9 cellular contexts compared by ENCODE assay signal in genomic region chr17:40101367-40102210, GRCh38. TPM values are rescaled to one million over a fixed set of nuclear protein-coding genes. Genes with fewer than 3 reads are reported as not detected.
A peak's percentile ranks its signal among the peaks of the same experiment; 100 is the strongest.
DNase-seq lines count a peak whose midpoint lies in the region; ATAC-seq, FAIRE-seq and TF ChIP-seq lines count a peak whose summit lies in the region.
"Had no signal": no experiment of that assay in that cellular context is flagged by ENCODE, and none has a peak within 500 bp of the region (broad histone marks: within the 10 kb centered on the region; RNA-seq: fewer than 3 reads in every experiment).

No MANE protein-coding gene starts in this region.

- CTCF ChIA-PET in activated CD4-positive, alpha-beta T cell treated with anti-CD3 and anti-CD28 coated beads, Interleukin-2, amount 10 ng/mL, durations not matched to agents 7 days and 5 days (lab: Charles Lee): interaction anchor here (0.5 to 8.5 kb wide), 14 partner anchors 11 to 602 kb away, joined by 3 to 97 read pairs (median 4); partner anchors contain the start of genes KRT24 and PSMD3
- CTCF ChIA-PET in HepG2 (lab: Yijun Ruan, JAX; ENCODE audit: low intra/inter-chr PET ratio, low total read pairs): interaction anchor here (1.5 kb wide), 1 partner anchor 10 kb away, joined by 4 read pairs; no protein-coding TSS in a partner anchor

- H3K27me3 ChIP-seq in adipocyte (replicated peaks; ENCODE audit: control insufficient read depth, insufficient read depth, low read length) (no peaks in the 10 kb centered on the region), HepG2 (ENCODE audit: control insufficient read depth in 1 of 2, insufficient read depth in 2 of 2, low read length in 2 of 2) (peaks cover 0 to 9% of the 10 kb centered on the region in 2 experiments; a peak in 1 of 5 replicates), suprapubic skin (no peaks in the 10 kb centered on the region)

- in situ Hi-C loops in HepG2 (cut with HindIII; ENCODE audit: extremely low pct_ligation_motif_present, low pct_unique_long_range_greater_than_20kb): no loop called here

- no peaks in the 10 kb centered on the region for H3K27me3 Mint-ChIP-seq in activated CD4-positive, alpha-beta T cell treated with anti-CD3 and anti-CD28 coated beads, Interleukin-2, amount 10 ng/mL, durations not matched to agents 7 days and 5 days

- no peak for DNase-seq in activated CD4-positive, alpha-beta T cell treated with anti-CD3 and anti-CD28 coated beads, Interleukin-2, amount 10 ng/mL, durations not matched to agents 7 days and 5 days
- DNase-seq in activated CD4-positive, alpha-beta T cell treated with anti-CD3 and anti-CD28 coated beads, Interleukin-2, amount 50 U/mL, for 48 hours: no peak
- DNase-seq in adipocyte (ENCODE audit: low read depth): no peak
- DNase-seq in HepG2 (ENCODE audit: low spot score): no peak
- no peak for DNase-seq in suprapubic skin (ENCODE audit: low spot score in 2 of 2)
- no peak for DNase-seq in midbrain (lab: John Stamatoyannopoulos, UW)
- DNase-seq: aorta had no signal

- H3K9me3 Mint-ChIP-seq in activated CD4-positive, alpha-beta T cell treated with anti-CD3 and anti-CD28 coated beads, Interleukin-2, amount 10 ng/mL, durations not matched to agents 7 days and 5 days: no peaks in the 10 kb centered on the region

- H3K4me3 ChIP-seq in adipocyte (ENCODE audit: low read length) (peak overlapping the region; percentile 99), HepG2 (replicated peaks in 1 of 3; ENCODE audit: insufficient read depth in 1 of 3, low read depth in 2 of 3, low read length in 3 of 3) (peak overlapping the region; percentile 27 to 86 (median 32); a peak in 5 of 6 replicates), suprapubic skin (peak overlapping the region; percentile 61)

- ATAC-seq in HepG2 (no peak), GM18519 (IDR thresholded peaks at IDR 0.05; ENCODE audit: low FRiP score, unreplicated experiment) (no peak), HG02678 (IDR thresholded peaks at IDR 0.05; ENCODE audit: unreplicated experiment) (no peak)

- peaks cover 18% of the 10 kb centered on the region for H3K79me2 ChIP-seq in HepG2 (ENCODE audit: insufficient read depth, low read length)

- no peak overlapping the region for H2AFZ ChIP-seq in HepG2 (ENCODE audit: low read length)

- peak overlapping the region; percentile 82 for H3K4me3 Mint-ChIP-seq in activated CD4-positive, alpha-beta T cell treated with anti-CD3 and anti-CD28 coated beads, Interleukin-2, amount 10 ng/mL, durations not matched to agents 7 days and 5 days

- intact Hi-C loops in HepG2 (cut with micrococcal nuclease; ENCODE audit: unreplicated experiment): loop anchor here (1.0 to 10.0 kb wide), 2 partner anchors 12 to 177 kb away; partner anchors contain the start of genes LRRC3C and ORMDL3

- no peaks in the 10 kb centered on the region for H4K20me1 ChIP-seq in HepG2 (ENCODE audit: insufficient read depth, low read length)

- H3K27ac ChIP-seq in HepG2 (ENCODE audit: extremely low read length, insufficient read depth, low read length): peak overlapping the region; percentile 95
- H3K27ac ChIP-seq in suprapubic skin: peak overlapping the region; percentile 95

- peak overlapping the region; percentile 91 for H3K27ac Mint-ChIP-seq in activated CD4-positive, alpha-beta T cell treated with anti-CD3 and anti-CD28 coated beads, Interleukin-2, amount 10 ng/mL, durations not matched to agents 7 days and 5 days

- no peak for TF ChIP-seq RAD21 in HepG2 (CRISPR knock-in tag; IDR thresholded peaks at IDR 0.05)

- 28% methylated on average over 16 of the region's 16 CpGs for WGBS in HepG2 (ENCODE audit: low lambda C conversion rate)
- WGBS in suprapubic skin: 69% methylated on average over 16 of the region's 16 CpGs

- peak overlapping the region; percentile 94 for H3K4me2 ChIP-seq in HepG2 (ENCODE audit: low read depth, low read length)

- TF ChIP-seq POLR2A in HepG2 (IDR thresholded peaks at IDR 0.05; ENCODE audit: insufficient read depth in 1 of 2, low read depth in 2 of 2, low read length in 2 of 2): no peak
- TF ChIP-seq POLR2A in suprapubic skin (IDR thresholded peaks at IDR 0.05): no peak

- FAIRE-seq in HepG2 (lab: Jason Lieb, UNC): peak; percentile 8

- H3K9ac ChIP-seq in adipocyte (ENCODE audit: low read length): peak overlapping the region; percentile 81
- H3K9ac ChIP-seq in HepG2 (ENCODE audit: insufficient read depth, low read depth, low read length): peak overlapping the region; percentile 94

- TF ChIP-seq EP300 in HepG2 (IDR thresholded peaks at IDR 0.05; ENCODE audit: low read depth in 2 of 2, low read length in 2 of 2) (no peak), HepG2 (CRISPR knock-in tag; IDR thresholded peaks at IDR 0.05; ENCODE audit: borderline replicate concordance) (no peak), suprapubic skin (IDR thresholded peaks at IDR 0.05) (no peak)

- TSS peak; percentile 71 for BruUV-seq in HepG2 (replicated peaks; lab: Mats Ljungman, UMichigan)

- TF ChIP-seq CTCF in HepG2 (CRISPR knock-in tag; IDR thresholded peaks at IDR 0.05) (no peak), suprapubic skin (IDR thresholded peaks at IDR 0.05) (no peak)

- H3K9me3 ChIP-seq in adipocyte (ENCODE audit: control insufficient read depth, low read length) (no peaks in the 10 kb centered on the region), HepG2 (ENCODE audit: low read length) (no peaks in the 10 kb centered on the region), suprapubic skin (no peaks in the 10 kb centered on the region)

- peaks cover 8% of the 10 kb centered on the region for H3K36me3 ChIP-seq in adipocyte (ENCODE audit: control insufficient read depth, insufficient read depth, low read length, severe bottlenecking)
- H3K36me3 ChIP-seq in HepG2 (replicated peaks in 1 of 2; ENCODE audit: control insufficient read depth in 1 of 2, insufficient read depth in 2 of 2, low read length in 2 of 2): peaks cover 8 to 10% of the 10 kb centered on the region in 2 experiments
- peaks cover 2% of the 10 kb centered on the region for H3K36me3 ChIP-seq in suprapubic skin

- H3K4me1 ChIP-seq in adipocyte (ENCODE audit: control insufficient read depth, insufficient read depth, low read length): peaks cover 60% of the 10 kb centered on the region
- H3K4me1 ChIP-seq in HepG2 (ENCODE audit: insufficient read depth, low read length): peaks cover 93% of the 10 kb centered on the region
- H3K4me1 ChIP-seq in suprapubic skin: peaks cover 83% of the 10 kb centered on the region

- H3K4me1 Mint-ChIP-seq in activated CD4-positive, alpha-beta T cell treated with anti-CD3 and anti-CD28 coated beads, Interleukin-2, amount 10 ng/mL, durations not matched to agents 7 days and 5 days: peaks cover 89% of the 10 kb centered on the region

- peaks cover 21% of the 10 kb centered on the region for H3K36me3 Mint-ChIP-seq in activated CD4-positive, alpha-beta T cell treated with anti-CD3 and anti-CD28 coated beads, Interleukin-2, amount 10 ng/mL, durations not matched to agents 7 days and 5 days (ENCODE audit: low read depth)

- POLR2A ChIA-PET in activated CD4-positive, alpha-beta T cell treated with anti-CD3 and anti-CD28 coated beads, Interleukin-2, amount 10 ng/mL, durations not matched to agents 7 days and 5 days (lab: Charles Lee): no interaction called here
- POLR2A ChIA-PET in HepG2 (lab: Yijun Ruan, JAX): interaction anchor here (0.9 to 8.1 kb wide), 21 partner anchors 9 to 640 kb away, joined by 3 to 568 read pairs (median 6); partner anchors contain the start of genes CASC3, CDK12, CSF3 and MED24

RNA-seq across cellular contexts. Expression of gene NR1D1, which starts 1.2 kb away (rescaled TPM):
- 1 to 10 TPM; 5.5 to 5.8 TPM for total RNA-seq in activated CD4-positive, alpha-beta T cell treated with anti-CD3 and anti-CD28 coated beads, Interleukin-2, amount 10 ng/mL, durations not matched to agents 7 days and 5 days
- 1.4 and 2.1 TPM in 2 replicates for total RNA-seq in HepG2 (2016; rRNA removed; fragmentation: Illumina TruSeq; extraction: Trizol)
- 0.88 and 1.1 TPM in 2 replicates for total RNA-seq in HepG2 (2016; cell fraction: cytosol; rRNA removed; fragmentation: Illumina TruSeq; extraction: Trizol; ENCODE audit: low read depth)
- 1.2 and 1.8 TPM in 2 replicates for total RNA-seq in HepG2 (2016; cell fraction: insoluble cytoplasmic fraction; rRNA removed; fragmentation: Illumina TruSeq; extraction: Trizol)
- total RNA-seq in HepG2 (2016; cell fraction: membrane; rRNA removed; fragmentation: Illumina TruSeq; extraction: Trizol): 2.2 and 2.4 TPM in 2 replicates
- 3.4 and 4.3 TPM in 2 replicates for total RNA-seq in HepG2 (2016; cell fraction: nucleus; rRNA removed; fragmentation: Illumina TruSeq; extraction: Trizol)
- 2.7 and 3.6 TPM in 2 replicates for polyA plus RNA-seq in HepG2 (2011; rRNA removed)
- polyA plus RNA-seq in HepG2 (2011; cell fraction: cytosol; rRNA removed): 1.5 and 1.6 TPM in 2 replicates
- polyA plus RNA-seq in HepG2 (2011; cell fraction: nucleus; rRNA removed): 20.3 and 22.7 TPM in 2 replicates
- 11.1 and 19.6 TPM in 2 replicates for polyA plus RNA-seq in HepG2 (2012)
- polyA plus RNA-seq in HepG2 (2016; cell fraction: cytosol; fragmentation: Illumina TruSeq; extraction: Trizol; ENCODE audit: low read depth): 0.95 and 1.1 TPM in 2 replicates
- polyA plus RNA-seq in HepG2 (2016; cell fraction: insoluble cytoplasmic fraction; fragmentation: Illumina TruSeq; extraction: Trizol; ENCODE audit: low read depth): 3.8 and 5.8 TPM in 2 replicates
- polyA plus RNA-seq in HepG2 (2016; cell fraction: membrane; fragmentation: Illumina TruSeq; extraction: Trizol; ENCODE audit: low read depth): 2.5 and 3.4 TPM in 2 replicates
- 9.5 and 10.0 TPM in 2 replicates for polyA plus RNA-seq in HepG2 (2016; cell fraction: nucleus; fragmentation: Illumina TruSeq; extraction: Trizol; ENCODE audit: insufficient read depth, low read depth)
- polyA minus RNA-seq in HepG2 (2011; rRNA and poly(A)+ RNA removed; ENCODE audit: low replicate concordance): 3.3 and 6.7 TPM in 2 replicates
- polyA minus RNA-seq in HepG2 (2011; cell fraction: cytosol; rRNA and poly(A)+ RNA removed): 4.5 and 6.5 TPM in 2 replicates
- 7.6 and 8.1 TPM in 2 replicates for polyA minus RNA-seq in HepG2 (2011; cell fraction: nucleus; rRNA and poly(A)+ RNA removed)
- total RNA-seq in suprapubic skin: 100 to 1,000 TPM in 2 of 4 donors, 10 to 100 TPM in 2; 62.1 to 184 (median 96.0) TPM

RNA-seq across cellular contexts. Expression of gene MSL1, which starts 20.2 kb away (rescaled TPM):
- 10 to 100 TPM; 95.4 to 97.1 TPM for total RNA-seq in activated CD4-positive, alpha-beta T cell treated with anti-CD3 and anti-CD28 coated beads, Interleukin-2, amount 10 ng/mL, durations not matched to agents 7 days and 5 days
- total RNA-seq in HepG2 (2016; rRNA removed; fragmentation: Illumina TruSeq; extraction: Trizol): 76.1 and 88.5 TPM in 2 replicates
- total RNA-seq in HepG2 (2016; cell fraction: cytosol; rRNA removed; fragmentation: Illumina TruSeq; extraction: Trizol; ENCODE audit: low read depth): 23.3 and 23.6 TPM in 2 replicates
- 62.6 and 89.2 TPM in 2 replicates for total RNA-seq in HepG2 (2016; cell fraction: insoluble cytoplasmic fraction; rRNA removed; fragmentation: Illumina TruSeq; extraction: Trizol)
- total RNA-seq in HepG2 (2016; cell fraction: membrane; rRNA removed; fragmentation: Illumina TruSeq; extraction: Trizol): 50.5 and 57.1 TPM in 2 replicates
- total RNA-seq in HepG2 (2016; cell fraction: nucleus; rRNA removed; fragmentation: Illumina TruSeq; extraction: Trizol): 82.0 and 93.0 TPM in 2 replicates
- polyA plus RNA-seq in HepG2 (2011; rRNA removed): 54.6 and 63.8 TPM in 2 replicates
- 19.7 and 28.8 TPM in 2 replicates for polyA plus RNA-seq in HepG2 (2011; cell fraction: cytosol; rRNA removed)
- polyA plus RNA-seq in HepG2 (2011; cell fraction: nucleus; rRNA removed): 90.9 and 114 TPM in 2 replicates
- 89.3 and 98.8 TPM in 2 replicates for polyA plus RNA-seq in HepG2 (2012)
- 10.1 and 10.5 TPM in 2 replicates for polyA plus RNA-seq in HepG2 (2016; cell fraction: cytosol; fragmentation: Illumina TruSeq; extraction: Trizol; ENCODE audit: low read depth)
- polyA plus RNA-seq in HepG2 (2016; cell fraction: insoluble cytoplasmic fraction; fragmentation: Illumina TruSeq; extraction: Trizol; ENCODE audit: low read depth): 77.5 and 94.3 TPM in 2 replicates
- polyA plus RNA-seq in HepG2 (2016; cell fraction: membrane; fragmentation: Illumina TruSeq; extraction: Trizol; ENCODE audit: low read depth): 34.7 and 36.6 TPM in 2 replicates
- polyA plus RNA-seq in HepG2 (2016; cell fraction: nucleus; fragmentation: Illumina TruSeq; extraction: Trizol; ENCODE audit: insufficient read depth, low read depth): 173 TPM in 2 replicates
- polyA minus RNA-seq in HepG2 (2011; rRNA and poly(A)+ RNA removed; ENCODE audit: low replicate concordance): 21.1 and 21.8 TPM in 2 replicates
- polyA minus RNA-seq in HepG2 (2011; cell fraction: cytosol; rRNA and poly(A)+ RNA removed): 50.3 and 50.4 TPM in 2 replicates
- 107 and 131 TPM in 2 replicates for polyA minus RNA-seq in HepG2 (2011; cell fraction: nucleus; rRNA and poly(A)+ RNA removed)
- total RNA-seq in suprapubic skin: 100 to 1,000 TPM in 1 of 4 donors, 10 to 100 TPM in 3; 69.3 to 166 (median 86.9) TPM

RNA-seq across cellular contexts. Expression of gene CASC3, which starts 38.7 kb away (rescaled TPM):
- total RNA-seq in activated CD4-positive, alpha-beta T cell treated with anti-CD3 and anti-CD28 coated beads, Interleukin-2, amount 10 ng/mL, durations not matched to agents 7 days and 5 days: 10 to 100 TPM; 84.8 to 89.2 TPM
- 29.6 and 30.8 TPM in 2 replicates for total RNA-seq in HepG2 (2016; rRNA removed; fragmentation: Illumina TruSeq; extraction: Trizol)
- 27.8 and 32.3 TPM in 2 replicates for total RNA-seq in HepG2 (2016; cell fraction: cytosol; rRNA removed; fragmentation: Illumina TruSeq; extraction: Trizol; ENCODE audit: low read depth)
- 26.4 and 32.2 TPM in 2 replicates for total RNA-seq in HepG2 (2016; cell fraction: insoluble cytoplasmic fraction; rRNA removed; fragmentation: Illumina TruSeq; extraction: Trizol)
- 28.8 and 30.1 TPM in 2 replicates for total RNA-seq in HepG2 (2016; cell fraction: membrane; rRNA removed; fragmentation: Illumina TruSeq; extraction: Trizol)
- 30.8 and 38.1 TPM in 2 replicates for total RNA-seq in HepG2 (2016; cell fraction: nucleus; rRNA removed; fragmentation: Illumina TruSeq; extraction: Trizol)
- polyA plus RNA-seq in HepG2 (2011; rRNA removed): 60.9 and 62.9 TPM in 2 replicates
- polyA plus RNA-seq in HepG2 (2011; cell fraction: cytosol; rRNA removed): 25.1 and 35.9 TPM in 2 replicates
- polyA plus RNA-seq in HepG2 (2011; cell fraction: nucleus; rRNA removed): 142 and 152 TPM in 2 replicates
- polyA plus RNA-seq in HepG2 (2012): 70.7 and 76.1 TPM in 2 replicates
- polyA plus RNA-seq in HepG2 (2016; cell fraction: cytosol; fragmentation: Illumina TruSeq; extraction: Trizol; ENCODE audit: low read depth): 5.4 and 6.1 TPM in 2 replicates
- polyA plus RNA-seq in HepG2 (2016; cell fraction: insoluble cytoplasmic fraction; fragmentation: Illumina TruSeq; extraction: Trizol; ENCODE audit: low read depth): 32.0 and 41.3 TPM in 2 replicates
- 18.7 and 20.0 TPM in 2 replicates for polyA plus RNA-seq in HepG2 (2016; cell fraction: membrane; fragmentation: Illumina TruSeq; extraction: Trizol; ENCODE audit: low read depth)
- 74.6 and 84.0 TPM in 2 replicates for polyA plus RNA-seq in HepG2 (2016; cell fraction: nucleus; fragmentation: Illumina TruSeq; extraction: Trizol; ENCODE audit: insufficient read depth, low read depth)
- 60.8 and 70.8 TPM in 2 replicates for polyA minus RNA-seq in HepG2 (2011; rRNA and poly(A)+ RNA removed; ENCODE audit: low replicate concordance)
- polyA minus RNA-seq in HepG2 (2011; cell fraction: cytosol; rRNA and poly(A)+ RNA removed): 20.8 and 24.8 TPM in 2 replicates
- 59.5 and 60.8 TPM in 2 replicates for polyA minus RNA-seq in HepG2 (2011; cell fraction: nucleus; rRNA and poly(A)+ RNA removed)
- 10 to 100 TPM; 42.9 to 92.5 (median 61.2) TPM for total RNA-seq in suprapubic skin

RNA-seq across cellular contexts. Expression of gene THRA, which starts 38.8 kb away (rescaled TPM):
- 1 to 10 TPM; 8.6 to 9.1 TPM for total RNA-seq in activated CD4-positive, alpha-beta T cell treated with anti-CD3 and anti-CD28 coated beads, Interleukin-2, amount 10 ng/mL, durations not matched to agents 7 days and 5 days
- total RNA-seq in HepG2 (2016; rRNA removed; fragmentation: Illumina TruSeq; extraction: Trizol): 9.9 and 10.4 TPM in 2 replicates
- total RNA-seq in HepG2 (2016; cell fraction: cytosol; rRNA removed; fragmentation: Illumina TruSeq; extraction: Trizol; ENCODE audit: low read depth): 4.9 and 5.0 TPM in 2 replicates
- total RNA-seq in HepG2 (2016; cell fraction: insoluble cytoplasmic fraction; rRNA removed; fragmentation: Illumina TruSeq; extraction: Trizol): 8.1 and 10.9 TPM in 2 replicates
- total RNA-seq in HepG2 (2016; cell fraction: membrane; rRNA removed; fragmentation: Illumina TruSeq; extraction: Trizol): 12.8 TPM in 2 replicates
- total RNA-seq in HepG2 (2016; cell fraction: nucleus; rRNA removed; fragmentation: Illumina TruSeq; extraction: Trizol): 5.9 and 6.8 TPM in 2 replicates
- 8.0 and 8.6 TPM in 2 replicates for polyA plus RNA-seq in HepG2 (2011; rRNA removed)
- polyA plus RNA-seq in HepG2 (2011; cell fraction: cytosol; rRNA removed): 7.7 and 8.0 TPM in 2 replicates
- polyA plus RNA-seq in HepG2 (2011; cell fraction: nucleus; rRNA removed): 12.1 and 13.6 TPM in 2 replicates
- 11.6 and 15.5 TPM in 2 replicates for polyA plus RNA-seq in HepG2 (2012)
- 4.3 TPM in 2 replicates for polyA plus RNA-seq in HepG2 (2016; cell fraction: cytosol; fragmentation: Illumina TruSeq; extraction: Trizol; ENCODE audit: low read depth)
- polyA plus RNA-seq in HepG2 (2016; cell fraction: insoluble cytoplasmic fraction; fragmentation: Illumina TruSeq; extraction: Trizol; ENCODE audit: low read depth): 8.0 and 12.4 TPM in 2 replicates
- 9.9 and 10.7 TPM in 2 replicates for polyA plus RNA-seq in HepG2 (2016; cell fraction: membrane; fragmentation: Illumina TruSeq; extraction: Trizol; ENCODE audit: low read depth)
- polyA plus RNA-seq in HepG2 (2016; cell fraction: nucleus; fragmentation: Illumina TruSeq; extraction: Trizol; ENCODE audit: insufficient read depth, low read depth): 11.5 and 12.3 TPM in 2 replicates
- 14.3 and 17.9 TPM in 2 replicates for polyA minus RNA-seq in HepG2 (2011; rRNA and poly(A)+ RNA removed; ENCODE audit: low replicate concordance)
- polyA minus RNA-seq in HepG2 (2011; cell fraction: cytosol; rRNA and poly(A)+ RNA removed): 5.3 and 7.4 TPM in 2 replicates
- polyA minus RNA-seq in HepG2 (2011; cell fraction: nucleus; rRNA and poly(A)+ RNA removed): 7.2 and 7.5 TPM in 2 replicates
- total RNA-seq in suprapubic skin: 10 to 100 TPM; 32.6 to 69.9 (median 48.9) TPM

RNA-seq across cellular contexts. Expression of gene MED24, which starts 47.4 kb away (rescaled TPM):
- total RNA-seq in activated CD4-positive, alpha-beta T cell treated with anti-CD3 and anti-CD28 coated beads, Interleukin-2, amount 10 ng/mL, durations not matched to agents 7 days and 5 days: 100 to 1,000 TPM in 1 of 2 experiments, 10 to 100 TPM in 1; 92.1 to 102 TPM
- total RNA-seq in HepG2 (2016; rRNA removed; fragmentation: Illumina TruSeq; extraction: Trizol) (51.1 and 66.5 TPM in 2 replicates), suprapubic skin (100 to 1,000 TPM in 1 of 4 donors, 10 to 100 TPM in 3; 67.4 to 198 (median 80.3) TPM)
- 14.5 and 17.6 TPM in 2 replicates for total RNA-seq in HepG2 (2016; cell fraction: cytosol; rRNA removed; fragmentation: Illumina TruSeq; extraction: Trizol; ENCODE audit: low read depth)
- total RNA-seq in HepG2 (2016; cell fraction: insoluble cytoplasmic fraction; rRNA removed; fragmentation: Illumina TruSeq; extraction: Trizol): 50.7 and 65.1 TPM in 2 replicates
- 26.0 and 27.2 TPM in 2 replicates for total RNA-seq in HepG2 (2016; cell fraction: membrane; rRNA removed; fragmentation: Illumina TruSeq; extraction: Trizol)
- 65.1 and 70.6 TPM in 2 replicates for total RNA-seq in HepG2 (2016; cell fraction: nucleus; rRNA removed; fragmentation: Illumina TruSeq; extraction: Trizol)
- polyA plus RNA-seq in HepG2 (2011; rRNA removed): 67.7 and 78.0 TPM in 2 replicates
- polyA plus RNA-seq in HepG2 (2011; cell fraction: cytosol; rRNA removed): 28.7 and 32.2 TPM in 2 replicates
- 613 and 896 TPM in 2 replicates for polyA plus RNA-seq in HepG2 (2011; cell fraction: nucleus; rRNA removed)
- 70.6 and 74.6 TPM in 2 replicates for polyA plus RNA-seq in HepG2 (2012)
- polyA plus RNA-seq in HepG2 (2016; cell fraction: cytosol; fragmentation: Illumina TruSeq; extraction: Trizol; ENCODE audit: low read depth): 9.7 and 12.0 TPM in 2 replicates
- polyA plus RNA-seq in HepG2 (2016; cell fraction: insoluble cytoplasmic fraction; fragmentation: Illumina TruSeq; extraction: Trizol; ENCODE audit: low read depth): 46.8 and 59.5 TPM in 2 replicates
- polyA plus RNA-seq in HepG2 (2016; cell fraction: membrane; fragmentation: Illumina TruSeq; extraction: Trizol; ENCODE audit: low read depth): 20.4 and 23.8 TPM in 2 replicates
- 182 and 188 TPM in 2 replicates for polyA plus RNA-seq in HepG2 (2016; cell fraction: nucleus; fragmentation: Illumina TruSeq; extraction: Trizol; ENCODE audit: insufficient read depth, low read depth)
- polyA minus RNA-seq in HepG2 (2011; rRNA and poly(A)+ RNA removed; ENCODE audit: low replicate concordance): 133 and 240 TPM in 2 replicates
- polyA minus RNA-seq in HepG2 (2011; cell fraction: cytosol; rRNA and poly(A)+ RNA removed): 49.1 and 58.4 TPM in 2 replicates
- 159 and 161 TPM in 2 replicates for polyA minus RNA-seq in HepG2 (2011; cell fraction: nucleus; rRNA and poly(A)+ RNA removed)

Comparison
In these comparisons a context has a peak if more than half of its experiments do, and no peak if none do; other contexts are left out.
1. H3K4me3 ChIP-seq: peak in every context shown above with its lines; median percentile 99 in adipocyte; 61 in suprapubic skin; 32 in HepG2.
2. RNA of gene NR1D1, which starts 1.2 kb away (total RNA-seq): 62.1 to 184 TPM in suprapubic skin; 5.5 to 5.8 TPM in activated CD4-positive, alpha-beta T cell treated with anti-CD3 and anti-CD28 coated beads, Interleukin-2, amount 10 ng/mL, durations not matched to agents 7 days and 5 days and 0.88 to 4.3 TPM in HepG2; every median in the first group is over 4 times any median in the second.